3 cellular contexts compared by ENCODE assay signal in genomic region chr22:38419864-38420172, GRCh38.
TF ChIP-seq lines count a peak whose summit lies in the region.

No MANE protein-coding gene starts in this region.

TF ChIP-seq in GM23338, 12 proteins besides CTCF, POLR2A, EP300 and RAD21 (continues in another document):
- no peak for TF ChIP-seq EZH2phosphoT487 (IDR thresholded peaks at IDR 0.05; ENCODE audit: unreplicated experiment)
- no peak for TF ChIP-seq JUNB (IDR thresholded peaks at IDR 0.05; ENCODE audit: unreplicated experiment)
- TF ChIP-seq ZNF114 (CRISPR knock-in tag; IDR thresholded peaks at IDR 0.05): no peak
- no peak for TF ChIP-seq STAT1 (IDR thresholded peaks at IDR 0.05; ENCODE audit: unreplicated experiment)
- TF ChIP-seq POLR2AphosphoS5 (IDR thresholded peaks at IDR 0.05; ENCODE audit: low read depth): no peak
- TF ChIP-seq CREB1 (CRISPR knock-in tag; IDR thresholded peaks at IDR 0.05; ENCODE audit: low read depth): no peak
- TF ChIP-seq, protein P1, sequence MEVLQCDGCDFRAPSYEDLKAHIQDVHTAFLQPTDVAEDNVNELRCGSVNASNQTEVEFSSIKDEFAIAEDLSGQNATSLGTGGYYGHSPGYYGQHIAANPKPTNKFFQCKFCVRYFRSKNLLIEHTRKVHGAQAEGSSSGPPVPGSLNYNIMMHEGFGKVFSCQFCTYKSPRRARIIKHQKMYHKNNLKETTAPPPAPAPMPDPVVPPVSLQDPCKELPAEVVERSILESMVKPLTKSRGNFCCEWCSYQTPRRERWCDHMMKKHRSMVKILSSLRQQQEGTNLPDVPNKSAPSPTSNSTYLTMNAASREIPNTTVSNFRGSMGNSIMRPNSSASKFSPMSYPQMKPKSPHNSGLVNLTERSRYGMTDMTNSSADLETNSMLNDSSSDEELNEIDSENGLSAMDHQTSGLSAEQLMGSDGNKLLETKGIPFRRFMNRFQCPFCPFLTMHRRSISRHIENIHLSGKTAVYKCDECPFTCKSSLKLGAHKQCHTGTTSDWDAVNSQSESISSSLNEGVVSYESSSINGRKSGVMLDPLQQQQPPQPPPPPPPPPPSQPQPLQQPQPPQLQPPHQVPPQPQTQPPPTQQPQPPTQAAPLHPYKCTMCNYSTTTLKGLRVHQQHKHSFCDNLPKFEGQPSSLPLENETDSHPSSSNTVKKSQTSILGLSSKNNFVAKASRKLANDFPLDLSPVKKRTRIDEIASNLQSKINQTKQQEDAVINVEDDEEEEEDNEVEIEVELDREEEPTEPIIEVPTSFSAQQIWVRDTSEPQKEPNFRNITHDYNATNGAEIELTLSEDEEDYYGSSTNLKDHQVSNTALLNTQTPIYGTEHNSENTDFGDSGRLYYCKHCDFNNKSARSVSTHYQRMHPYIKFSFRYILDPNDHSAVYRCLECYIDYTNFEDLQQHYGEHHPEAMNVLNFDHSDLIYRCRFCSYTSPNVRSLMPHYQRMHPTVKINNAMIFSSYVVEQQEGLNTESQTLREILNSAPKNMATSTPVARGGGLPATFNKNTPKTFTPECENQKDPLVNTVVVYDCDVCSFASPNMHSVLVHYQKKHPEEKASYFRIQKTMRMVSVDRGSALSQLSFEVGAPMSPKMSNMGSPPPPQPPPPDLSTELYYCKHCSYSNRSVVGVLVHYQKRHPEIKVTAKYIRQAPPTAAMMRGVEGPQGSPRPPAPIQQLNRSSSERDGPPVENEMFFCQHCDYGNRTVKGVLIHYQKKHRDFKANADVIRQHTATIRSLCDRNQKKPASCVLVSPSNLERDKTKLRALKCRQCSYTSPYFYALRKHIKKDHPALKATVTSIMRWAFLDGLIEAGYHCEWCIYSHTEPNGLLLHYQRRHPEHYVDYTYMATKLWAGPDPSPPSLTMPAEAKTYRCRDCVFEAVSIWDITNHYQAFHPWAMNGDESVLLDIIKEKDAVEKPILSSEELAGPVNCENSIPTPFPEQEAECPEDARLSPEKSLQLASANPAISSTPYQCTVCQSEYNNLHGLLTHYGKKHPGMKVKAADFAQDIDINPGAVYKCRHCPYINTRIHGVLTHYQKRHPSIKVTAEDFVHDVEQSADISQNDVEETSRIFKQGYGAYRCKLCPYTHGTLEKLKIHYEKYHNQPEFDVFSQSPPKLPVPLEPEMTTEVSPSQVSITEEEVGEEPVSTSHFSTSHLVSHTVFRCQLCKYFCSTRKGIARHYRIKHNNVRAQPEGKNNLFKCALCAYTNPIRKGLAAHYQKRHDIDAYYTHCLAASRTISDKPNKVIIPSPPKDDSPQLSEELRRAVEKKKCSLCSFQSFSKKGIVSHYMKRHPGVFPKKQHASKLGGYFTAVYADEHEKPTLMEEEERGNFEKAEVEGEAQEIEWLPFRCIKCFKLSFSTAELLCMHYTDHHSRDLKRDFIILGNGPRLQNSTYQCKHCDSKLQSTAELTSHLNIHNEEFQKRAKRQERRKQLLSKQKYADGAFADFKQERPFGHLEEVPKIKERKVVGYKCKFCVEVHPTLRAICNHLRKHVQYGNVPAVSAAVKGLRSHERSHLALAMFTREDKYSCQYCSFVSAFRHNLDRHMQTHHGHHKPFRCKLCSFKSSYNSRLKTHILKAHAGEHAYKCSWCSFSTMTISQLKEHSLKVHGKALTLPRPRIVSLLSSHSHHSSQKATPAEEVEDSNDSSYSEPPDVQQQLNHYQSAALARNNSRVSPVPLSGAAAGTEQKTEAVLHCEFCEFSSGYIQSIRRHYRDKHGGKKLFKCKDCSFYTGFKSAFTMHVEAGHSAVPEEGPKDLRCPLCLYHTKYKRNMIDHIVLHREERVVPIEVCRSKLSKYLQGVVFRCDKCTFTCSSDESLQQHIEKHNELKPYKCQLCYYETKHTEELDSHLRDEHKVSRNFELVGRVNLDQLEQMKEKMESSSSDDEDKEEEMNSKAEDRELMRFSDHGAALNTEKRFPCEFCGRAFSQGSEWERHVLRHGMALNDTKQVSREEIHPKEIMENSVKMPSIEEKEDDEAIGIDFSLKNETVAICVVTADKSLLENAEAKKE (CRISPR knock-in tag; IDR thresholded peaks at IDR 0.05): no peak

TF ChIP-seq in HEK293, 187 proteins besides CTCF, POLR2A, EP300 and RAD21:
- TF ChIP-seq EGR2 (tag by site-specific recombination; IDR thresholded peaks at IDR 0.05; ENCODE audit: low read depth) (0 out of 2 replicates have a peak, but pooled peaks have one; percentile 5), ZNF121 (tag by site-specific recombination; IDR thresholded peaks at IDR 0.05) (no peak), ZFHX2 (tag by site-specific recombination; conservative IDR thresholded peaks at IDR 0.05) (0 out of 2 replicates have a peak, but pooled peaks have one; percentile 6)

TF ChIP-seq in H1, 55 proteins besides CTCF, POLR2A, EP300 and RAD21:
- TF ChIP-seq SUZ12 (IDR thresholded peaks at IDR 0.05; ENCODE audit: low read length) (no peak), BACH1 (IDR thresholded peaks at IDR 0.05; ENCODE audit: low read length) (no peak), MAFK (IDR thresholded peaks at IDR 0.05; ENCODE audit: low read depth, low read length) (no peak), POLR2AphosphoS5 (IDR thresholded peaks at IDR 0.05; ENCODE audit: low read depth, low read length) (no peak), ZNF274 (IDR thresholded peaks at IDR 0.05; ENCODE audit: borderline replicate concordance, extremely low read depth, low read length) (no peak), CBX8 (IDR thresholded peaks at IDR 0.05; ENCODE audit: borderline replicate concordance, low read depth, low read length) (no peak), SIRT6 (IDR thresholded peaks at IDR 0.05; ENCODE audit: low read length) (no peak), SIX5 (IDR thresholded peaks at IDR 0.05; ENCODE audit: low read depth, low read length) (no peak)
- TF ChIP-seq, protein P2, sequence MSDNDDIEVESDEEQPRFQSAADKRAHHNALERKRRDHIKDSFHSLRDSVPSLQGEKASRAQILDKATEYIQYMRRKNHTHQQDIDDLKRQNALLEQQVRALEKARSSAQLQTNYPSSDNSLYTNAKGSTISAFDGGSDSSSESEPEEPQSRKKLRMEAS (IDR thresholded peaks at IDR 0.05): no peak
